Comparison of ENCODE assay signal across 1 cellular context in genomic region chr10:72423426-72423825, GRCh38.
TF ChIP-seq lines count a peak whose summit lies in the region.

No MANE protein-coding gene starts in this region.

TF ChIP-seq in H1, 55 proteins besides CTCF, POLR2A, EP300 and RAD21:
- no peak for TF ChIP-seq PHF8 (conservative IDR thresholded peaks at IDR 0.05; ENCODE audit: low read depth, low read length)
- no peak for TF ChIP-seq CHD2 (IDR thresholded peaks at IDR 0.05; ENCODE audit: low read length)
- TF ChIP-seq SIX5 (IDR thresholded peaks at IDR 0.05; ENCODE audit: low read depth, low read length), result no peak
- no peak for TF ChIP-seq CHD1 (IDR thresholded peaks at IDR 0.05; ENCODE audit: low read depth, low read length)
- TF ChIP-seq BRCA1 (IDR thresholded peaks at IDR 0.05; ENCODE audit: low read depth, low read length), result no peak
- TF ChIP-seq CEBPB (IDR thresholded peaks at IDR 0.05; ENCODE audit: low read depth, low read length), result no peak
- TF ChIP-seq CREB1 (IDR thresholded peaks at IDR 0.05), result no peak
- TF ChIP-seq RBBP5 (IDR thresholded peaks at IDR 0.05; ENCODE audit: borderline replicate concordance, low read depth, low read length), result no peak
- TF ChIP-seq SP2 (IDR thresholded peaks at IDR 0.05; ENCODE audit: low read length), result no peak
- no peak for TF ChIP-seq POU5F1 (IDR thresholded peaks at IDR 0.05; ENCODE audit: low read depth, low read length)
- TF ChIP-seq HDAC2 (IDR thresholded peaks at IDR 0.05; ENCODE audit: borderline replicate concordance in 1 of 2, low read depth in 2 of 2, low read length in 2 of 2), result no peak
- TF ChIP-seq ATF2 (IDR thresholded peaks at IDR 0.05; ENCODE audit: low read length), result no peak
- TF ChIP-seq SP1 (IDR thresholded peaks at IDR 0.05; ENCODE audit: low read depth, low read length), result no peak
- no peak for TF ChIP-seq SUZ12 (IDR thresholded peaks at IDR 0.05; ENCODE audit: low read length)
- no peak for TF ChIP-seq GABPA (IDR thresholded peaks at IDR 0.05; ENCODE audit: borderline replicate concordance, insufficient read depth, low read length)
- TF ChIP-seq SIRT6 (IDR thresholded peaks at IDR 0.05; ENCODE audit: low read length), result no peak
- TF ChIP-seq YY1 (IDR thresholded peaks at IDR 0.05; ENCODE audit: low read depth, low read length), result no peak
- TF ChIP-seq SAP30 (IDR thresholded peaks at IDR 0.05; ENCODE audit: insufficient read depth, insufficient replicate concordance, low read length), result no peak
